In genomic region chr1:24388331-24388870, GRCh38 we compare ENCODE assay signal across 14 cellular contexts.
"Had no signal": no experiment of that assay in that cellular context is flagged by ENCODE, and none has a peak within 500 bp of the region (broad histone marks: within the 10 kb centered on the region; RNA-seq: fewer than 3 reads in every experiment).

No MANE protein-coding gene starts in this region.

- H3K27ac ChIP-seq: body of pancreas, pancreas, thyroid gland had no signal

- H3K27me3 Mint-ChIP-seq: activated CD4-positive, alpha-beta memory T cell treated with anti-CD3 and anti-CD28 coated beads, Interleukin-2, amount 10 ng/mL, durations not matched to agents 7 days and 5 days; activated T-cell treated with anti-CD3 and anti-CD28 coated beads, Interleukin-2, amount 50 U/mL, for 24 hours; effector memory CD8-positive, alpha-beta T cell; naive thymus-derived CD8-positive, alpha-beta T cell; stimulated activated naive B cell treated with anti-CD40 and anti-IgM and Interleukin-4, amounts not matched to agents 10 μg/mL and 1 μg/mL and 100 μg/mL, for 72 hours had no signal

- H3K9me3 ChIP-seq: body of pancreas, pancreas, right lobe of liver, thyroid gland had no signal

- H3K9me3 Mint-ChIP-seq: activated CD4-positive, alpha-beta memory T cell treated with anti-CD3 and anti-CD28 coated beads, Interleukin-2, amount 10 ng/mL, durations not matched to agents 7 days and 5 days; activated naive CD4-positive, alpha-beta T cell treated with anti-CD3 and anti-CD28 coated beads for 36 hours; activated T-cell treated with anti-CD3 and anti-CD28 coated beads, Interleukin-2, amount 50 U/mL, for 24 hours; effector memory CD8-positive, alpha-beta T cell; naive thymus-derived CD8-positive, alpha-beta T cell; stimulated activated naive B cell treated with anti-CD40 and anti-IgM and Interleukin-4, amounts not matched to agents 10 μg/mL and 1 μg/mL and 100 μg/mL, for 72 hours had no signal

- H3K4me3 Mint-ChIP-seq: activated CD4-positive, alpha-beta memory T cell treated with anti-CD3 and anti-CD28 coated beads, Interleukin-2, amount 10 ng/mL, durations not matched to agents 7 days and 5 days; activated naive CD4-positive, alpha-beta T cell treated with anti-CD3 and anti-CD28 coated beads for 36 hours; activated T-cell treated with anti-CD3 and anti-CD28 coated beads, Interleukin-2, amount 50 U/mL, for 24 hours; effector memory CD8-positive, alpha-beta T cell; naive thymus-derived CD8-positive, alpha-beta T cell; stimulated activated naive B cell treated with anti-CD40 and anti-IgM and Interleukin-4, amounts not matched to agents 10 μg/mL and 1 μg/mL and 100 μg/mL, for 72 hours had no signal

- H3K4me3 ChIP-seq: body of pancreas, pancreas, right lobe of liver, smooth muscle cell, thyroid gland had no signal

- H3K27ac Mint-ChIP-seq: activated CD4-positive, alpha-beta memory T cell treated with anti-CD3 and anti-CD28 coated beads, Interleukin-2, amount 10 ng/mL, durations not matched to agents 7 days and 5 days; activated naive CD4-positive, alpha-beta T cell treated with anti-CD3 and anti-CD28 coated beads for 36 hours; activated T-cell treated with anti-CD3 and anti-CD28 coated beads, Interleukin-2, amount 50 U/mL, for 24 hours; effector memory CD8-positive, alpha-beta T cell; naive thymus-derived CD8-positive, alpha-beta T cell; stimulated activated naive B cell treated with anti-CD40 and anti-IgM and Interleukin-4, amounts not matched to agents 10 μg/mL and 1 μg/mL and 100 μg/mL, for 72 hours had no signal

- H3K27me3 ChIP-seq: body of pancreas, pancreas, right lobe of liver, thyroid gland had no signal

- ATAC-seq: body of pancreas; effector memory CD8-positive, alpha-beta T cell; naive thymus-derived CD8-positive, alpha-beta T cell; pancreas; stimulated activated naive B cell treated with anti-CD40 and anti-IgM and Interleukin-4, amounts not matched to agents 10 μg/mL and 1 μg/mL and 100 μg/mL, for 72 hours had no signal

- DNase-seq: activated CD4-positive, alpha-beta memory T cell treated with anti-CD3 and anti-CD28 coated beads, Interleukin-2, amount 10 ng/mL, durations not matched to agents 7 days and 5 days; activated CD4-positive, alpha-beta T cell treated with anti-CD3 and anti-CD28 coated beads for 4 hours; activated naive CD4-positive, alpha-beta T cell treated with anti-CD3 and anti-CD28 coated beads for 36 hours; activated T-cell treated with anti-CD3 and anti-CD28 coated beads, Interleukin-2, amount 50 U/mL, for 24 hours; body of pancreas; effector memory CD8-positive, alpha-beta T cell; naive thymus-derived CD8-positive, alpha-beta T cell; pancreas; stimulated activated CD4-positive, alpha-beta T cell treated with anti-CD3 and anti-CD28 coated beads, Interleukin-4, amount 100 ng/mL, for 4 hours; stimulated activated naive B cell treated with anti-CD40 and anti-IgM and Interleukin-4, amounts not matched to agents 10 μg/mL and 1 μg/mL and 100 μg/mL, for 72 hours; SW 1271; thyroid gland had no signal

- H3K36me3 ChIP-seq: pancreas, right lobe of liver, thyroid gland had no signal

- H3K4me2 ChIP-seq: smooth muscle cell had no signal
